ENCODE assay signal across 8 cellular contexts in the genomic region with DNA sequence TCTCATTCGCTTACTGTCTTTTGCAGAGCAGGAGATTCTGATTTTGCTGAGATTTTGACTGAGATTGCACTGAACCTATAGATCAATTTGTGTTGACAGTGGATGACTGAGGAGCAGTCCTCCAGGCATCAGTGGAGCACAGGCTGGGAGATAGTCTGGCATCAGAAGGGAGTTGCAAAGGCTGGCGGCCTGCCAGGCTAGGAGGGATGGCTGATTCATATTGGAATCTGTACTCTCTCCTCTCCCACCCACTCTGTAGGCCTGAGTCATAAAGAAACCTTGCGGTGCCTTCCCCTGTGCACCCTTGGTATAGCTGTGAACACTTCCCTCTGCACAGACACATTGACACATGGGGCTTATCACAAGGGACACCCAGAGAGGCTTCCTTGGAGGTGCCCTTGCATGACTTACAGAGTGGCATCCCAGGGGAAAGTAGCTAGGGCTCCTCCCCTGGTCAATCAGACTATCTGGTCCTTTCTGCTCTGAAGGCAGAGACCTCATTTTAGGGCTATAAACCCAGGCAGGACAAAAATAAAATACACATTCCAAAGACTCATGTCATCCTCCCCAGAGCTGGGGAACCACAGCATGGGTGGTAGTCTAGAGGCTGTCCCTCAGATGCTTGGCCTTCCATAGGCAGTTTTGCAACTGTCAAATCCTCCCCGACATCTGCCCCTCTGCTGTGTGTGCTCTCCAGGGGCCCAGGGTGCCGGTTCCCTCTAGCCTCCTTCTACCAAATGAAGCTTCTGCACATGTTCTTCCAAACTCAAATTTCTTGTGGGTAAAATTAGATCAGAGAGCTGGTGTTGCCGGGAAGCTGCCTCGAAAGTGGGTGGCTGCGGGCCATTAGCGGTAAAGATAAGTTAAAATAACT. TPM values are rescaled to one million over a fixed set of nuclear protein-coding genes. Genes with fewer than 3 reads are reported as not detected.
A peak's percentile ranks its signal among the peaks of the same experiment; 100 is the strongest.
DNase-seq lines count a peak whose midpoint lies in the region; ATAC-seq and TF ChIP-seq lines count a peak whose summit lies in the region.

No MANE protein-coding gene starts in this region.

- no peak for TF ChIP-seq EP300 in stomach (IDR thresholded peaks at IDR 0.05)

- intact Hi-C loops in CD14-positive monocyte (cut with micrococcal nuclease) = loop anchor here (5.0 to 10.0 kb wide), 4 partner anchors 37 to 177 kb away; a partner anchor contains a TSS
- intact Hi-C loops in activated B cell treated with CpG ODN at 0.5 μM for 24 hours (cut with micrococcal nuclease) = no loop called here
- intact Hi-C loops in stomach (cut with DNase I; ENCODE audit: low total_unique reads) = no loop called here

- POLR2A ChIA-PET in activated B cell treated with CpG ODN at 0.5 μM for 24 hours (lab: Charles Lee) = no interaction called here

- peaks cover 0 to 34% of the 10 kb centered on the region in 2 donors for H3K4me1 ChIP-seq in mucosa of rectum (ENCODE audit: control insufficient read depth in 2 of 2, insufficient read depth in 2 of 2, low read length in 2 of 2)
- peaks cover 22 to 53% (median 25%) of the 10 kb centered on the region in 4 donors for H3K4me1 ChIP-seq in stomach

- H3K9me3 ChIP-seq in mucosa of rectum (ENCODE audit: control insufficient read depth in 2 of 2, low read length in 2 of 2) (no peaks in the 10 kb centered on the region), stomach (no peaks in the 10 kb centered on the region)

- H3K4me3 Mint-ChIP-seq in CD14-positive monocyte (no peak overlapping the region), activated B cell treated with CpG ODN at 0.5 μM for 24 hours (no peak overlapping the region), chondrocyte (ENCODE audit: unreplicated experiment) (peak overlapping the region; percentile 5)

- peaks cover 0 to 2% (median 2%) of the 10 kb centered on the region in 3 donors for H3K27me3 Mint-ChIP-seq in CD14-positive monocyte (ENCODE audit: low read depth in 3 of 3)
- peaks cover 9% of the 10 kb centered on the region for H3K27me3 Mint-ChIP-seq in activated B cell treated with CpG ODN at 0.5 μM for 24 hours
- no peaks in the 10 kb centered on the region for H3K27me3 Mint-ChIP-seq in chondrocyte (ENCODE audit: low read depth)

- DNase-seq in CD14-positive monocyte (ENCODE audit: low spot score) (peak; percentile 90), activated B cell treated with CpG ODN at 0.5 μM for 24 hours (no peak), chondrocyte (ENCODE audit: low spot score) (no peak), stomach (peak; percentile 75), NCI-H748 treated with DMSO at 0.1 percent for 48 hours (lab: John Stamatoyannopoulos, UW) (no peak)

- H3K27ac ChIP-seq in mucosa of rectum (ENCODE audit: low read depth in 2 of 2, low read length in 2 of 2) = peak overlapping the region; percentile 10 to 53
- peak overlapping the region in 2 of 5 donors; percentile 15 to 58 for H3K27ac ChIP-seq in stomach

- peaks cover 54% of the 10 kb centered on the region for H3K4me1 Mint-ChIP-seq in CD14-positive monocyte
- H3K4me1 Mint-ChIP-seq in activated B cell treated with CpG ODN at 0.5 μM for 24 hours = no peaks in the 10 kb centered on the region
- H3K4me1 Mint-ChIP-seq in chondrocyte (ENCODE audit: low read depth) = peaks cover 54% of the 10 kb centered on the region

- TF ChIP-seq POLR2A in stomach (IDR thresholded peaks at IDR 0.05) = no peak

- H3K27me3 ChIP-seq in mucosa of rectum (ENCODE audit: control insufficient read depth in 2 of 2, insufficient read depth in 2 of 2, low read length in 2 of 2) (no peaks in the 10 kb centered on the region), stomach (no peaks in the 10 kb centered on the region)

- no peak for TF ChIP-seq CTCF in CD14-positive monocyte (IDR thresholded peaks at IDR 0.05)
- TF ChIP-seq CTCF in activated B cell treated with CpG ODN at 0.5 μM for 24 hours (IDR thresholded peaks at IDR 0.05) = no peak
- no peak for TF ChIP-seq CTCF in chondrocyte (IDR thresholded peaks at IDR 0.05)
- no peak for TF ChIP-seq CTCF in stomach (IDR thresholded peaks at IDR 0.05)

- CTCF ChIA-PET in activated B cell treated with CpG ODN at 0.5 μM for 24 hours (lab: Charles Lee) = no interaction called here

- H3K9me3 Mint-ChIP-seq in CD14-positive monocyte (no peaks in the 10 kb centered on the region), activated B cell treated with CpG ODN at 0.5 μM for 24 hours (no peaks in the 10 kb centered on the region), chondrocyte (ENCODE audit: low read depth) (no peaks in the 10 kb centered on the region)

- ATAC-seq in GM19463 (IDR thresholded peaks at IDR 0.05; ENCODE audit: unreplicated experiment) (peak; percentile 100), HG03520 (IDR thresholded peaks at IDR 0.05; ENCODE audit: unreplicated experiment) (peak; percentile 100), activated B cell treated with CpG ODN at 0.5 μM for 24 hours (ENCODE audit: low read depth) (peak; percentile 76)

- H3K27ac Mint-ChIP-seq in CD14-positive monocyte (peak overlapping the region; percentile 71 to 87 (median 84)), activated B cell treated with CpG ODN at 0.5 μM for 24 hours (no peak overlapping the region), chondrocyte (ENCODE audit: unreplicated experiment) (peak overlapping the region; percentile 97)

- 63 to 74% (median 66%) methylated on average over 9 of the region's 9 CpGs for WGBS in stomach, 5 donors

- H3K4me3 ChIP-seq in mucosa of rectum (ENCODE audit: low read length in 2 of 2) = no peak overlapping the region
- H3K4me3 ChIP-seq in stomach = no peak overlapping the region

- H3K36me3 Mint-ChIP-seq in CD14-positive monocyte (peaks cover 1 to 2% of the 10 kb centered on the region in 2 donors), activated B cell treated with CpG ODN at 0.5 μM for 24 hours (ENCODE audit: low read depth) (no peaks in the 10 kb centered on the region), chondrocyte (ENCODE audit: low read depth) (no peaks in the 10 kb centered on the region)

- H3K36me3 ChIP-seq in mucosa of rectum (ENCODE audit: control insufficient read depth in 2 of 2, insufficient read depth in 2 of 2, low read length in 2 of 2) (no peaks in the 10 kb centered on the region), stomach (no peaks in the 10 kb centered on the region)

- no peak overlapping the region for H3K9ac ChIP-seq in mucosa of rectum (ENCODE audit: low read depth in 1 of 2, low read length in 2 of 2)

RNA-seq across cellular contexts. Expression of a gene that starts 37.4 kb away (rescaled TPM):
- polyA plus RNA-seq in CD14-positive monocyte (10 to 100 TPM in 1 of 2 donors, 1 to 10 TPM in 1; 8.6 to 12.6 TPM), stomach (10 to 100 TPM; 14.8 to 23.5 (median 17.4) TPM)
- total RNA-seq in activated B cell treated with CpG ODN at 0.5 μM for 24 hours (0.59 and 0.64 TPM in 2 replicates), chondrocyte (3.0 to 5.8 TPM (median 4.8 TPM) in 3 replicates), stomach (100 to 1,000 TPM in 1 of 5 donors, 10 to 100 TPM in 4; 14.0 to 134 (median 21.4) TPM)

Comparison
In these comparisons a context has a peak if more than half of its experiments do, and no peak if none do; other contexts are left out.
1. DNase-seq: peak in CD14-positive monocyte (single experiment) and stomach (single experiment); none in activated B cell treated with CpG ODN at 0.5 μM for 24 hours (single experiment), chondrocyte (single experiment) and NCI-H748 treated with DMSO at 0.1 percent for 48 hours (single experiment).
2. intact Hi-C loops: an anchor here in CD14-positive monocyte (5.0 to 10.0 kb wide); none called in activated B cell treated with CpG ODN at 0.5 μM for 24 hours and stomach.
3. Peak in every context shown above with its lines, with median percentiles within 50 percentile points of each other: ATAC-seq.